In genomic region chr1:64315402-64315801, GRCh38 we compare ENCODE assay signal across 27 cellular contexts.
"Had no signal": no experiment of that assay in that cellular context is flagged by ENCODE, and none has a peak within 500 bp of the region (broad histone marks: within the 10 kb centered on the region; RNA-seq: fewer than 3 reads in every experiment).

No MANE protein-coding gene starts in this region.

- H3K27me3 ChIP-seq: ascending aorta, heart right ventricle, neural progenitor cell, suprapubic skin, tibial artery, upper lobe of right lung had no signal

- H3K4me1 Mint-ChIP-seq: activated naive CD4-positive, alpha-beta T cell treated with anti-CD3 and anti-CD28 coated beads, Interleukin-2, amount 10 ng/mL, durations not matched to agents 7 days and 5 days; activated naive CD8-positive, alpha-beta T cell treated with anti-CD3 and anti-CD28 coated beads, Interleukin-2, amount 10 ng/mL, durations not matched to agents 7 days and 5 days; brain; memory B cell; natural killer cell; neural progenitor cell had no signal

- H3K4me1 ChIP-seq: ascending aorta, neural progenitor cell, parathyroid adenoma, psoas muscle, suprapubic skin, tibial artery, upper lobe of right lung had no signal

- H3K9me3 Mint-ChIP-seq: activated naive CD4-positive, alpha-beta T cell treated with anti-CD3 and anti-CD28 coated beads, Interleukin-2, amount 10 ng/mL, durations not matched to agents 7 days and 5 days; activated naive CD8-positive, alpha-beta T cell treated with anti-CD3 and anti-CD28 coated beads, Interleukin-2, amount 10 ng/mL, durations not matched to agents 7 days and 5 days; activated T-helper 1 cell treated with anti-CD3 and anti-CD28 coated beads, Interleukin-12 subunit alpha, Interleukin-12 subunit beta, Interleukin-2, Interleukin-4 antibody, amounts not matched to agents 30 ng/mL and 10 ng/mL and 1 ng/mL, durations not matched to agents 14 hours and 24 hours and 36 hours; brain; endodermal cell; memory B cell; natural killer cell; neural progenitor cell; T-helper 2 cell treated with Interferon-gamma antibody and Interleukin-4, amounts not matched to agents 5 μg/mL and 100 μg/mL, for 36 hours had no signal

- H3K4me3 ChIP-seq: ascending aorta, heart right ventricle, neural progenitor cell, psoas muscle, suprapubic skin, tibial artery, upper lobe of right lung had no signal

- FAIRE-seq: islet of Langerhans had no signal

- H3K9me3 ChIP-seq: ascending aorta, heart right ventricle, psoas muscle, suprapubic skin, tibial artery, upper lobe of right lung had no signal

- H3K36me3 ChIP-seq: ascending aorta, heart right ventricle, neural progenitor cell, suprapubic skin, tibial artery, upper lobe of right lung had no signal

- DNase-seq: activated CD4-positive, alpha-beta T cell treated with anti-CD3 and anti-CD28 coated beads for 4 hours; activated CD4-positive, alpha-beta T cell treated with anti-CD3 and anti-CD28 coated beads, Interleukin-2, amount 50 U/mL, for 4 hours; activated gamma-delta T cell; activated naive CD4-positive, alpha-beta T cell treated with anti-CD3 and anti-CD28 coated beads, Interleukin-2, amount 10 ng/mL, durations not matched to agents 7 days and 5 days; activated naive CD8-positive, alpha-beta T cell treated with anti-CD3 and anti-CD28 coated beads, Interleukin-2, amount 10 ng/mL, durations not matched to agents 7 days and 5 days; activated T-cell treated with anti-CD3 and anti-CD28 coated beads for 4 hours; endodermal cell; foreskin melanocyte; heart right ventricle; natural killer cell; occipital lobe; psoas muscle; stimulated activated CD4-positive, alpha-beta T cell treated with anti-CD3 and anti-CD28 coated beads, Interleukin-15, amount 100 ng/mL, for 24 hours; stimulated activated naive CD4-positive, alpha-beta T cell; T-helper 1 cell; tibial artery; upper lobe of right lung had no signal

- H3K4me3 Mint-ChIP-seq: activated naive CD4-positive, alpha-beta T cell treated with anti-CD3 and anti-CD28 coated beads, Interleukin-2, amount 10 ng/mL, durations not matched to agents 7 days and 5 days; activated naive CD8-positive, alpha-beta T cell treated with anti-CD3 and anti-CD28 coated beads, Interleukin-2, amount 10 ng/mL, durations not matched to agents 7 days and 5 days; activated T-helper 1 cell treated with anti-CD3 and anti-CD28 coated beads, Interleukin-12 subunit alpha, Interleukin-12 subunit beta, Interleukin-2, Interleukin-4 antibody, amounts not matched to agents 30 ng/mL and 10 ng/mL and 1 ng/mL, durations not matched to agents 14 hours and 24 hours and 36 hours; brain; endodermal cell; memory B cell; natural killer cell; neural progenitor cell; T-helper 2 cell treated with Interferon-gamma antibody and Interleukin-4, amounts not matched to agents 5 μg/mL and 100 μg/mL, for 36 hours had no signal

- H3K36me3 Mint-ChIP-seq: activated naive CD4-positive, alpha-beta T cell treated with anti-CD3 and anti-CD28 coated beads, Interleukin-2, amount 10 ng/mL, durations not matched to agents 7 days and 5 days; activated naive CD8-positive, alpha-beta T cell treated with anti-CD3 and anti-CD28 coated beads, Interleukin-2, amount 10 ng/mL, durations not matched to agents 7 days and 5 days; brain; memory B cell; natural killer cell; neural progenitor cell had no signal

- H3K27ac ChIP-seq: ascending aorta, heart right ventricle, neural progenitor cell, parathyroid adenoma, psoas muscle, suprapubic skin, tibial artery, upper lobe of right lung had no signal

- H3K9ac ChIP-seq: neural progenitor cell, parathyroid adenoma had no signal

- ATAC-seq: esophagus mucosa, heart right ventricle, natural killer cell, psoas muscle, upper lobe of right lung had no signal

- H3K27me3 Mint-ChIP-seq: brain, memory B cell had no signal
